1 cellular context compared by ENCODE assay signal in genomic region chr10:61565819-61566560, GRCh38.
TF ChIP-seq lines count a peak whose summit lies in the region.

No MANE protein-coding gene starts in this region.

TF ChIP-seq in K562, 482 proteins besides CTCF, POLR2A, EP300 and RAD21 (continued from another document):
- peak; percentile 11; the same call in 1 of the 2 replicates for TF ChIP-seq TFE3 (CRISPR knock-in tag; IDR thresholded peaks at IDR 0.05)
- no peak for TF ChIP-seq CBX1 (IDR thresholded peaks at IDR 0.05; ENCODE audit: low read depth)
- no peak for TF ChIP-seq EWSR1 (IDR thresholded peaks at IDR 0.05; ENCODE audit: borderline replicate concordance, low read depth, partially characterized antibody)
- TF ChIP-seq, protein P1, sequence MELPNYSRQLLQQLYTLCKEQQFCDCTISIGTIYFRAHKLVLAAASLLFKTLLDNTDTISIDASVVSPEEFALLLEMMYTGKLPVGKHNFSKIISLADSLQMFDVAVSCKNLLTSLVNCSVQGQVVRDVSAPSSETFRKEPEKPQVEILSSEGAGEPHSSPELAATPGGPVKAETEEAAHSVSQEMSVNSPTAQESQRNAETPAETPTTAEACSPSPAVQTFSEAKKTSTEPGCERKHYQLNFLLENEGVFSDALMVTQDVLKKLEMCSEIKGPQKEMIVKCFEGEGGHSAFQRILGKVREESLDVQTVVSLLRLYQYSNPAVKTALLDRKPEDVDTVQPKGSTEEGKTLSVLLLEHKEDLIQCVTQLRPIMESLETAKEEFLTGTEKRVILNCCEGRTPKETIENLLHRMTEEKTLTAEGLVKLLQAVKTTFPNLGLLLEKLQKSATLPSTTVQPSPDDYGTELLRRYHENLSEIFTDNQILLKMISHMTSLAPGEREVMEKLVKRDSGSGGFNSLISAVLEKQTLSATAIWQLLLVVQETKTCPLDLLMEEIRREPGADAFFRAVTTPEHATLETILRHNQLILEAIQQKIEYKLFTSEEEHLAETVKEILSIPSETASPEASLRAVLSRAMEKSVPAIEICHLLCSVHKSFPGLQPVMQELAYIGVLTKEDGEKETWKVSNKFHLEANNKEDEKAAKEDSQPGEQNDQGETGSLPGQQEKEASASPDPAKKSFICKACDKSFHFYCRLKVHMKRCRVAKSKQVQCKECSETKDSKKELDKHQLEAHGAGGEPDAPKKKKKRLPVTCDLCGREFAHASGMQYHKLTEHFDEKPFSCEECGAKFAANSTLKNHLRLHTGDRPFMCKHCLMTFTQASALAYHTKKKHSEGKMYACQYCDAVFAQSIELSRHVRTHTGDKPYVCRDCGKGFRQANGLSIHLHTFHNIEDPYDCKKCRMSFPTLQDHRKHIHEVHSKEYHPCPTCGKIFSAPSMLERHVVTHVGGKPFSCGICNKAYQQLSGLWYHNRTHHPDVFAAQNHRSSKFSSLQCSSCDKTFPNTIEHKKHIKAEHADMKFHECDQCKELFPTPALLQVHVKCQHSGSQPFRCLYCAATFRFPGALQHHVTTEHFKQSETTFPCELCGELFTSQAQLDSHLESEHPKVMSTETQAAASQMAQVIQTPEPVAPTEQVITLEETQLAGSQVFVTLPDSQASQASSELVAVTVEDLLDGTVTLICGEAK (IDR thresholded peaks at IDR 0.05) = no peak
- TF ChIP-seq, protein P1 (CRISPR knock-in tag; IDR thresholded peaks at IDR 0.05) = no peak
- TF ChIP-seq, protein P2, sequence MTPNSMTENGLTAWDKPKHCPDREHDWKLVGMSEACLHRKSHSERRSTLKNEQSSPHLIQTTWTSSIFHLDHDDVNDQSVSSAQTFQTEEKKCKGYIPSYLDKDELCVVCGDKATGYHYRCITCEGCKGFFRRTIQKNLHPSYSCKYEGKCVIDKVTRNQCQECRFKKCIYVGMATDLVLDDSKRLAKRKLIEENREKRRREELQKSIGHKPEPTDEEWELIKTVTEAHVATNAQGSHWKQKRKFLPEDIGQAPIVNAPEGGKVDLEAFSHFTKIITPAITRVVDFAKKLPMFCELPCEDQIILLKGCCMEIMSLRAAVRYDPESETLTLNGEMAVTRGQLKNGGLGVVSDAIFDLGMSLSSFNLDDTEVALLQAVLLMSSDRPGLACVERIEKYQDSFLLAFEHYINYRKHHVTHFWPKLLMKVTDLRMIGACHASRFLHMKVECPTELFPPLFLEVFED (CRISPR knock-in tag; conservative IDR thresholded peaks at IDR 0.05) = no peak
